In the genomic region with DNA sequence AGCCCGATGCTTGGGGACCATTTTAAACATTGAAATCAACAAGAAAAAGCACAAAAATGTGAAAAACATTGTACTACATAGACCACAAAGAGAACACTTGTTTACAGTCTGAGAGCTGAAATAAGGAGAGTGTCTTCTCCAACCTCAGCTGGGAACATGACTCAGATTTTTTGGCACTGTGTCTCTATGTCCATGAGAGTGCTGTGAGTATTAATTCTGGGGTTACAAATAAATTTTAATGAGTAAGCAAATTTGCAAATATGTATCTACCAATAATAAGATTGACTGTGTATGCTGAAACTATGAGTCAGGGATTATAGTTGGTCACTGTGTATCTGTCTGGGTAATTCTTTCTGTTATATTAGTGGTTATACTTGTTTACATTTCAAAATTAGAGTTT, we compare ENCODE assay signal across 12 cellular contexts.
DNase-seq lines count a peak whose midpoint lies in the region; ATAC-seq and TF ChIP-seq lines count a peak whose summit lies in the region.
"Had no signal": no experiment of that assay in that cellular context is flagged by ENCODE, and none has a peak within 500 bp of the region (broad histone marks: within the 10 kb centered on the region; RNA-seq: fewer than 3 reads in every experiment).

No MANE protein-coding gene starts in this region.

- DNase-seq in GM03348 (ENCODE audit: low spot score) (peak; percentile 56), fibroblast of peridontal ligament (ENCODE audit: extremely low read depth) (peak; percentile 84), pulmonary artery endothelial cell (ENCODE audit: low read depth, low spot score) (peak; percentile 32), iPS-NIHi11 (ENCODE audit: low spot score) (no peak), HuH-7 (ENCODE audit: low spot score) (no peak), GM10266 (ENCODE audit: extremely low spot score) (no peak), GM13976 (ENCODE audit: low spot score) (no peak)
- DNase-seq: activated CD4-positive, alpha-beta T cell treated with anti-CD3 and anti-CD28 coated beads, Interleukin-2, amount 10 ng/mL, durations not matched to agents 24 days and 14 days; activated naive CD4-positive, alpha-beta T cell treated with Interleukin-2 at 50 U/mL for 16 hours; kidney; NCI-H2029 had no signal

- in situ Hi-C loops in GM13976 (cut with MboI; ENCODE audit: low sequenced_read_pairs, unreplicated experiment), result no loop called here

- ATAC-seq in SK-N-SH treated with all-trans-retinoic acid at 6 μM for 48 hours, result peak; percentile 63

- no peak for TF ChIP-seq CTCF in GM10266 (IDR thresholded peaks at IDR 0.05; ENCODE audit: control insufficient read depth, insufficient read depth, low read depth, missing control alignments)
- TF ChIP-seq CTCF in GM13976 (IDR thresholded peaks at IDR 0.05; ENCODE audit: borderline replicate concordance, control extremely low read depth, extremely low read depth, insufficient read depth, missing control alignments), result no peak

TF ChIP-seq in SK-N-SH treated with all-trans-retinoic acid at 6 μM for 48 hours, 23 proteins besides CTCF, POLR2A, EP300 and RAD21:
- TF ChIP-seq TCF4 (CRISPR knock-in tag; IDR thresholded peaks at IDR 0.05; ENCODE audit: borderline replicate concordance) (no peak), ZFP30 (CRISPR knock-in tag; IDR thresholded peaks at IDR 0.05) (no peak), SNAI2 (CRISPR knock-in tag; IDR thresholded peaks at IDR 0.05) (no peak), GLIS3 (CRISPR knock-in tag; IDR thresholded peaks at IDR 0.05) (no peak)

Comparison
In these comparisons a context has a peak if more than half of its experiments do, and no peak if none do; other contexts are left out.
1. DNase-seq: peak in GM03348 (single experiment), fibroblast of peridontal ligament (single experiment) and pulmonary artery endothelial cell (single experiment); none in iPS-NIHi11 (single experiment), HuH-7 (single experiment), GM10266 (single experiment) and GM13976 (single experiment).